ENCODE assay signal across 8 cellular contexts in the genomic region with DNA sequence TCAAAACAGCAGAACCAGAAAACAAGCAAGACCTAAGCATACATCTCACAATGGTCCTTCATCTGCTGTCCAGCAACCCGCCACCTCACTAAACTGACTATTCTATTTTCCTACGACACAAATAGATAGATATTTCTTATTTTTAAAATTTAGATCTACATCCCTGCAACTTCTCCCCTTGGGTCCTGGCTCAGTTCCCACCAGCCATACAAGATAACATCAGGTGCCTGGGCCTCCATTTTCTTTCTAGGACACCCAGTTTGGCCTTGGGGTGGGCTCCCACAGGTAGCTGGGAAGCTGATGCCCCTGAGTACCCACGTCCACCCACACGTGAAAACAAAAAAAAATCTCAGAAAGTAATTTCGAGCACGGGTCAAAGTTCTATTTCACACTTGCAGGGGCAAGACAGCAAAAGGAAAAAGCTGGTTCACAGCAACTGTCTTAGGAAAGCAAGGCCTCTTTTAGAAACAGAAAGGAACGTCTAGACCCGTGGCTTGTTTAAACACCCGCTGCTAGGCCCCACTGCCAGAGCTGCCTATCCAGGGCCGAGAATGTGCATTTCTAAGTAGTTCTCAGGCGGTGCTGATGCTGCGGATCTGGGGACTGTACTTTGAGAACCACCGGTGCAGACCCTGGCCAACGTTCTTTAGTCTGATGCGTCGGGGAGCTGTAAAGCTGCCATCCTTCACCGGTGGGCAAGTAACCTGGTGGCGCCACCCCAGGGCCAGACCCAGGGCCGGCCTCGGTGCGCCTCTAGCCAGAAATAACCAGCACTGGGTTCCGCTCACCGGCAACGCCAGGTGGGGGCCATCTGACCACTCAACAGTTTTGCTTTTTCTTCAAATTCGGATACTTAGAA. TPM values are rescaled to one million over a fixed set of nuclear protein-coding genes. Genes with fewer than 3 reads are reported as not detected.
A peak's percentile ranks its signal among the peaks of the same experiment; 100 is the strongest.
DNase-seq lines count a peak whose midpoint lies in the region; ATAC-seq and TF ChIP-seq lines count a peak whose summit lies in the region.

No MANE protein-coding gene starts in this region.

- peak overlapping the region; percentile 94 to 97 (median 95) for H3K4me3 Mint-ChIP-seq in CD4-positive, CD25-positive, alpha-beta regulatory T cell
- H3K4me3 Mint-ChIP-seq in activated naive CD8-positive, alpha-beta T cell: peak overlapping the region; percentile 92

- peak in 1 of 3 donors; percentile 80 for DNase-seq in CD4-positive, CD25-positive, alpha-beta regulatory T cell
- DNase-seq in NCI-H748 treated with DMSO at 0.1 percent for 48 hours (lab: John Stamatoyannopoulos, UW) (peak; percentile 68), heart right ventricle (peak; percentile 35 to 47), posterior cingulate gyrus (peak; percentile 27 to 91 (median 46)), amniotic stem cell (lab: John Stamatoyannopoulos, UW) (no peak)

- peak overlapping the region; percentile 88 for H3K4me3 ChIP-seq in CD4-positive, CD25-positive, alpha-beta regulatory T cell (ENCODE audit: low read depth, low read length)
- H3K4me3 ChIP-seq in heart right ventricle: peak overlapping the region; percentile 46 to 85 (median 72)

- TF ChIP-seq CTCF in heart right ventricle (IDR thresholded peaks at IDR 0.05): peak in 3 of 9 donors; percentile 9 to 39 (median 22)

- H3K36me3 ChIP-seq in CD4-positive, CD25-positive, alpha-beta regulatory T cell (ENCODE audit: control insufficient read depth, insufficient read depth, low read length): no peaks in the 10 kb centered on the region
- no peaks in the 10 kb centered on the region for H3K36me3 ChIP-seq in heart right ventricle

- peaks cover 13% of the 10 kb centered on the region for H3K4me1 ChIP-seq in CD4-positive, CD25-positive, alpha-beta regulatory T cell (ENCODE audit: control insufficient read depth, insufficient read depth, low read length, poor library complexity, severe bottlenecking)
- peaks cover 0 to 19% (median 8%) of the 10 kb centered on the region in 9 donors for H3K4me1 ChIP-seq in heart right ventricle

- peaks cover 0 to 9% (median 3%) of the 10 kb centered on the region in 7 donors for H3K9me3 Mint-ChIP-seq in CD4-positive, CD25-positive, alpha-beta regulatory T cell
- H3K9me3 Mint-ChIP-seq in activated naive CD8-positive, alpha-beta T cell (ENCODE audit: low read depth): no peaks in the 10 kb centered on the region

- peaks cover 10 to 33% (median 20%) of the 10 kb centered on the region in 4 donors for H3K4me1 Mint-ChIP-seq in CD4-positive, CD25-positive, alpha-beta regulatory T cell
- H3K4me1 Mint-ChIP-seq in activated naive CD8-positive, alpha-beta T cell (ENCODE audit: low read depth): peaks cover 21% of the 10 kb centered on the region

- H3K9me3 ChIP-seq in CD4-positive, CD25-positive, alpha-beta regulatory T cell (ENCODE audit: control insufficient read depth in 2 of 2, low read length in 2 of 2): peaks cover 0 to 4% of the 10 kb centered on the region in 2 experiments
- H3K9me3 ChIP-seq in heart right ventricle: no peaks in the 10 kb centered on the region

- peak overlapping the region; percentile 89 for H3K27ac ChIP-seq in CD4-positive, CD25-positive, alpha-beta regulatory T cell (ENCODE audit: insufficient read depth, low read length, poor library complexity, severe bottlenecking)
- H3K27ac ChIP-seq in heart right ventricle: peak overlapping the region; percentile 79 to 96 (median 92)

- H3K27me3 ChIP-seq in CD4-positive, CD25-positive, alpha-beta regulatory T cell (ENCODE audit: control insufficient read depth, insufficient read depth, low read length): no peaks in the 10 kb centered on the region
- H3K27me3 ChIP-seq in heart right ventricle: no peaks in the 10 kb centered on the region

- ATAC-seq in CD4-positive, CD25-positive, alpha-beta regulatory T cell (ENCODE audit: low read depth in 2 of 2): peak; percentile 29 to 41
- ATAC-seq in GM18909 (IDR thresholded peaks at IDR 0.05; ENCODE audit: poor library complexity, unreplicated experiment) (peak; percentile 68), HG03108 (IDR thresholded peaks at IDR 0.05; ENCODE audit: unreplicated experiment) (peak; percentile 67), heart right ventricle (peak; percentile 17 to 85 (median 56))

- peaks cover 4% of the 10 kb centered on the region for H3K36me3 Mint-ChIP-seq in CD4-positive, CD25-positive, alpha-beta regulatory T cell
- no peaks in the 10 kb centered on the region for H3K36me3 Mint-ChIP-seq in activated naive CD8-positive, alpha-beta T cell

- peak overlapping the region; percentile 97 to 100 (median 99) for H3K27ac Mint-ChIP-seq in CD4-positive, CD25-positive, alpha-beta regulatory T cell
- peak overlapping the region; percentile 99 for H3K27ac Mint-ChIP-seq in activated naive CD8-positive, alpha-beta T cell

- 13% methylated on average over 25 of the region's 25 CpGs for WGBS in heart right ventricle, 2 donors

- intact Hi-C loops in heart right ventricle (cut with DNase I) (loop anchor here in 6 of 10 donors (2.0 to 10.0 kb wide), 5 partner anchors 46 to 114 kb away; a partner anchor contains a TSS), posterior cingulate gyrus (cut with DNase I) (no loop called here)

- H3K27me3 Mint-ChIP-seq in CD4-positive, CD25-positive, alpha-beta regulatory T cell: peaks cover 15% of the 10 kb centered on the region
- peaks cover 1% of the 10 kb centered on the region for H3K27me3 Mint-ChIP-seq in activated naive CD8-positive, alpha-beta T cell

RNA-seq across cellular contexts. Expression of a gene that starts 47.3 kb away (rescaled TPM):
- total RNA-seq in CD4-positive, CD25-positive, alpha-beta regulatory T cell: 6.1 TPM
- polyA plus RNA-seq in CD4-positive, CD25-positive, alpha-beta regulatory T cell: 10 to 100 TPM; 14.0 to 21.2 (median 15.0) TPM
- total RNA-seq in heart right ventricle: 1 to 10 TPM; 3.3 to 5.8 (median 4.5) TPM
- polyA plus RNA-seq in heart right ventricle: 1 to 10 TPM; 3.8 to 7.3 TPM

RNA-seq across cellular contexts. Expression of a gene that starts 53.0 kb away (rescaled TPM):
- total RNA-seq in CD4-positive, CD25-positive, alpha-beta regulatory T cell: 2.1 TPM
- 1 to 10 TPM; 1.5 to 2.6 (median 2.0) TPM for polyA plus RNA-seq in CD4-positive, CD25-positive, alpha-beta regulatory T cell
- 1 to 10 TPM; 2.1 to 5.2 (median 3.2) TPM for total RNA-seq in heart right ventricle
- 1 to 10 TPM; 1.5 TPM for polyA plus RNA-seq in heart right ventricle
